ENCODE assay signal across 8 cellular contexts in genomic region chr15:65028338-65028737, GRCh38. TPM values are rescaled to one million over a fixed set of nuclear protein-coding genes. Genes with fewer than 3 reads are reported as not detected.
DNase-seq lines count a peak whose midpoint lies in the region; ATAC-seq, FAIRE-seq and TF ChIP-seq lines count a peak whose summit lies in the region.

No MANE protein-coding gene starts in this region.

- H3K9me2 ChIP-seq in OCI-LY7 (ENCODE audit: insufficient read depth, low read length): no peaks in the 10 kb centered on the region

- H3K4me2 ChIP-seq in OCI-LY7 (ENCODE audit: low read length) (peak overlapping the region; percentile 75), endothelial cell of umbilical vein (ENCODE audit: insufficient read depth, low read length) (peak overlapping the region; percentile 94)

- BruUV-seq in OCI-LY7 (replicated peaks; lab: Mats Ljungman, UMichigan) (no TSS peak), endothelial cell of umbilical vein (replicated peaks; lab: Mats Ljungman, UMichigan) (TSS peak; percentile 37)

- TF ChIP-seq EP300 in ovary (IDR thresholded peaks at IDR 0.05): no peak

- TF ChIP-seq POLR2A in endothelial cell of umbilical vein (IDR thresholded peaks at IDR 0.05; ENCODE audit: low read depth, low read length) (no peak), ovary (IDR thresholded peaks at IDR 0.05) (no peak)

- H3K9ac ChIP-seq in ES-I3 (ENCODE audit: low read depth, low read length) (peak overlapping the region; percentile 83; the same call in 1 of the 2 replicates), endothelial cell of umbilical vein (replicated peaks; ENCODE audit: extremely low read depth, insufficient read depth, low read length) (no peak overlapping the region)

- no peak for FAIRE-seq in endothelial cell of umbilical vein (lab: Jason Lieb, UNC)

- H3K4me1 ChIP-seq in ES-I3 (ENCODE audit: insufficient read depth, low read length): peaks cover 7% of the 10 kb centered on the region
- H3K4me1 ChIP-seq in OCI-LY7 (ENCODE audit: insufficient read depth, low read length, poor library complexity, severe bottlenecking): peaks cover 16% of the 10 kb centered on the region
- peaks cover 8% of the 10 kb centered on the region for H3K4me1 ChIP-seq in endothelial cell of umbilical vein (ENCODE audit: control insufficient read depth, extremely low read depth, insufficient read depth, low read length)
- H3K4me1 ChIP-seq in ovary (ENCODE audit: insufficient read depth): peaks cover 5% of the 10 kb centered on the region

- H3K36me3 ChIP-seq in ES-I3 (ENCODE audit: insufficient read depth, low read length) (peaks cover 3% of the 10 kb centered on the region; the same call in 1 of the 2 replicates), OCI-LY7 (ENCODE audit: insufficient read depth, low read length) (peaks cover 25% of the 10 kb centered on the region), endothelial cell of umbilical vein (ENCODE audit: control insufficient read depth in 2 of 2, extremely low read depth in 1 of 2, insufficient read depth in 2 of 2, low read length in 2 of 2) (peaks cover 0 to 11% of the 10 kb centered on the region in 2 experiments), ovary (no peaks in the 10 kb centered on the region)

- H3K27me3 ChIP-seq in endothelial cell of umbilical vein (ENCODE audit: control insufficient read depth in 2 of 2, insufficient read depth in 2 of 2, low read length in 2 of 2): no peaks in the 10 kb centered on the region
- no peaks in the 10 kb centered on the region for H3K27me3 ChIP-seq in ovary

- TF ChIP-seq CTCF in OCI-LY7 (conservative IDR thresholded peaks at IDR 0.05; ENCODE audit: low read length) (no peak), endothelial cell of umbilical vein (IDR thresholded peaks at IDR 0.05; ENCODE audit: extremely low read depth in 1 of 2, insufficient read depth in 1 of 2, low read depth in 1 of 2, low read length in 2 of 2) (no peak), ovary (IDR thresholded peaks at IDR 0.05) (no peak), GM10266 (IDR thresholded peaks at IDR 0.05; ENCODE audit: control insufficient read depth, insufficient read depth, low read depth, missing control alignments) (no peak)

- H4K20me1 ChIP-seq in OCI-LY7 (ENCODE audit: insufficient read depth, low read length) (no peaks in the 10 kb centered on the region), endothelial cell of umbilical vein (replicated peaks; ENCODE audit: control insufficient read depth, extremely low read depth, insufficient read depth, low read length) (no peaks in the 10 kb centered on the region)

- intact Hi-C loops in OCI-LY7 (cut with micrococcal nuclease; ENCODE audit: unreplicated experiment) (loop anchor here (5.0 kb wide), 2 partner anchors 186 to 296 kb away; partner anchors contain the start of gene PLEKHO2), endothelial cell of umbilical vein (cut with micrococcal nuclease) (loop anchor here (2.0 kb wide), 1 partner anchor 38 kb away; no protein-coding TSS in a partner anchor), ovary (cut with DNase I) (no loop called here)

- H3K9me1 ChIP-seq in endothelial cell of umbilical vein (replicated peaks; ENCODE audit: control insufficient read depth, extremely low read depth, insufficient read depth, low read length): no peaks in the 10 kb centered on the region

- no peak overlapping the region for H3K27ac ChIP-seq in OCI-LY7 (ENCODE audit: low read depth, low read length, poor library complexity, severe bottlenecking)
- H3K27ac ChIP-seq in endothelial cell of umbilical vein (ENCODE audit: insufficient read depth, low read depth, low read length): no peak overlapping the region
- no peak overlapping the region for H3K27ac ChIP-seq in ovary

- POLR2A ChIA-PET in OCI-LY7 (lab: Charles Lee) (no interaction called here), endothelial cell of umbilical vein (lab: Charles Lee) (no interaction called here)

- dilution Hi-C loops in endothelial cell of umbilical vein (cut with MboI; ENCODE audit: extremely low pct_ligation_motif_present, low sequenced_read_pairs): no loop called here

- 45 to 57% (median 45%) methylated on average over 10 of the region's 10 CpGs for WGBS in ovary, 3 donors

- H3K9me3 ChIP-seq in ES-I3 (ENCODE audit: control insufficient read depth, insufficient read depth, low read length) (no peaks in the 10 kb centered on the region), OCI-LY7 (ENCODE audit: low read length) (no peaks in the 10 kb centered on the region), endothelial cell of umbilical vein (replicated peaks; ENCODE audit: control insufficient read depth, insufficient read depth, low read length) (no peaks in the 10 kb centered on the region), ovary (no peaks in the 10 kb centered on the region)

- ATAC-seq in HG03280 (IDR thresholded peaks at IDR 0.05; ENCODE audit: unreplicated experiment) (no peak), GM21367 (IDR thresholded peaks at IDR 0.05; ENCODE audit: unreplicated experiment) (no peak)

- peaks cover 13% of the 10 kb centered on the region; the same call in 1 of the 2 replicates for H3K79me2 ChIP-seq in OCI-LY7 (ENCODE audit: insufficient read depth, low read depth, low read length)
- peaks cover 12% of the 10 kb centered on the region for H3K79me2 ChIP-seq in endothelial cell of umbilical vein (ENCODE audit: control insufficient read depth, insufficient read depth, low read length)

- H2AFZ ChIP-seq in OCI-LY7 (ENCODE audit: low read length) (peak overlapping the region; percentile 24; the same call in 1 of the 2 replicates), endothelial cell of umbilical vein (ENCODE audit: low read depth, low read length) (no peak overlapping the region)

- H3K4me3 ChIP-seq in OCI-LY7 (ENCODE audit: low read depth, low read length, poor library complexity, severe bottlenecking): peak overlapping the region; percentile 80
- peak overlapping the region; percentile 70 to 81 (median 73) for H3K4me3 ChIP-seq in endothelial cell of umbilical vein (replicated peaks in 1 of 3; ENCODE audit: insufficient read depth in 1 of 3, low read depth in 1 of 3, low read length in 3 of 3)
- peak overlapping the region; percentile 83 for H3K4me3 ChIP-seq in ovary

- CTCF ChIA-PET in OCI-LY7 (lab: Charles Lee; ENCODE audit: unreplicated experiment): no interaction called here
- CTCF ChIA-PET in endothelial cell of umbilical vein (lab: Charles Lee): no interaction called here

- DNase-seq in OCI-LY7 (ENCODE audit: low spot score) (peak; percentile 27), endothelial cell of umbilical vein (ENCODE audit: low read depth, low spot score) (no peak), ovary (no peak), GM10266 (ENCODE audit: extremely low spot score) (no peak), H4 (ENCODE audit: low spot score) (no peak)

RNA-seq across cellular contexts. Expression of gene MTFMT, which starts 1.1 kb away (rescaled TPM):
- 9.1 and 9.7 TPM in 2 replicates for total RNA-seq in OCI-LY7 (2014; rRNA removed; shearing (Covaris generic))
- 19.0 and 19.1 TPM in 2 replicates for total RNA-seq in OCI-LY7 (2022)
- 13.6 and 20.4 TPM in 2 replicates for total RNA-seq in endothelial cell of umbilical vein
- polyA plus RNA-seq in endothelial cell of umbilical vein: 5.3 and 7.5 TPM in 2 replicates
- 6.5 and 7.5 TPM in 2 replicates for polyA plus RNA-seq in endothelial cell of umbilical vein (2011; cell fraction: cytosol; rRNA removed)
- 4.2 and 5.6 TPM in 2 replicates for polyA plus RNA-seq in endothelial cell of umbilical vein (2011; cell fraction: nucleus; rRNA removed)
- polyA plus RNA-seq in endothelial cell of umbilical vein (2012): 10.0 and 12.4 TPM in 2 replicates
- polyA minus RNA-seq in endothelial cell of umbilical vein: 5.0 and 5.6 TPM in 2 replicates
- polyA minus RNA-seq in endothelial cell of umbilical vein (2011; cell fraction: cytosol; rRNA and poly(A)+ RNA removed): 14.2 TPM
- polyA minus RNA-seq in endothelial cell of umbilical vein (2011; cell fraction: nucleus; rRNA and poly(A)+ RNA removed): 4.3 and 4.9 TPM in 2 replicates
- 10 to 100 TPM; 16.8 to 30.3 (median 20.0) TPM for total RNA-seq in ovary
- polyA plus RNA-seq in ovary: 10 to 100 TPM; 11.5 to 15.8 TPM
- total RNA-seq in H4 (2014; rRNA removed; shearing (Covaris generic)): 18.3 and 22.7 TPM in 2 replicates

RNA-seq across cellular contexts. Expression of gene SLC51B, which starts 16.8 kb away (rescaled TPM):
- not detected in 2 replicates for total RNA-seq in OCI-LY7 (2014; rRNA removed; shearing (Covaris generic))
- total RNA-seq in OCI-LY7 (2022) (not detected in 2 replicates), endothelial cell of umbilical vein (not detected in 2 replicates), ovary (under 1 TPM in 2 of 7 donors, not detected in 5; 0.27 to 0.31 TPM)
- polyA plus RNA-seq in endothelial cell of umbilical vein (not detected in 2 replicates), ovary (under 1 TPM in 1 of 2 donors, not detected in 1; 0.22 TPM)
- not detected in 2 replicates for polyA plus RNA-seq in endothelial cell of umbilical vein (2011; cell fraction: cytosol; rRNA removed)
- polyA plus RNA-seq in endothelial cell of umbilical vein (2011; cell fraction: nucleus; rRNA removed): not detected in 2 replicates
- not detected in 2 replicates for polyA plus RNA-seq in endothelial cell of umbilical vein (2012)
- not detected in 2 replicates for polyA minus RNA-seq in endothelial cell of umbilical vein
- polyA minus RNA-seq in endothelial cell of umbilical vein (2011; cell fraction: cytosol; rRNA and poly(A)+ RNA removed): not detected
- polyA minus RNA-seq in endothelial cell of umbilical vein (2011; cell fraction: nucleus; rRNA and poly(A)+ RNA removed): not detected in 2 replicates
- not detected in 2 replicates for total RNA-seq in H4 (2014; rRNA removed; shearing (Covaris generic))

RNA-seq across cellular contexts. Expression of gene SPG21, which starts 38.6 kb away (rescaled TPM):
- total RNA-seq in OCI-LY7 (2014; rRNA removed; shearing (Covaris generic)): 49.6 and 56.4 TPM in 2 replicates
- total RNA-seq in OCI-LY7 (2022): 83.9 and 95.4 TPM in 2 replicates
- 75.3 and 82.5 TPM in 2 replicates for total RNA-seq in endothelial cell of umbilical vein
- polyA plus RNA-seq in endothelial cell of umbilical vein: 54.9 and 70.2 TPM in 2 replicates
- polyA plus RNA-seq in endothelial cell of umbilical vein (2011; cell fraction: cytosol; rRNA removed): 57.2 and 61.4 TPM in 2 replicates
- polyA plus RNA-seq in endothelial cell of umbilical vein (2011; cell fraction: nucleus; rRNA removed): 42.6 and 43.4 TPM in 2 replicates
- 63.1 and 73.1 TPM in 2 replicates for polyA plus RNA-seq in endothelial cell of umbilical vein (2012)
- polyA minus RNA-seq in endothelial cell of umbilical vein: 49.2 and 51.4 TPM in 2 replicates
- polyA minus RNA-seq in endothelial cell of umbilical vein (2011; cell fraction: cytosol; rRNA and poly(A)+ RNA removed): 42.6 TPM
- polyA minus RNA-seq in endothelial cell of umbilical vein (2011; cell fraction: nucleus; rRNA and poly(A)+ RNA removed): 41.6 and 45.6 TPM in 2 replicates
- 10 to 100 TPM; 60.6 to 90.6 (median 84.0) TPM for total RNA-seq in ovary
- polyA plus RNA-seq in ovary: 100 to 1,000 TPM in 1 of 2 donors, 10 to 100 TPM in 1; 59.7 to 123 TPM
- total RNA-seq in H4 (2014; rRNA removed; shearing (Covaris generic)): 63.9 and 91.3 TPM in 2 replicates

RNA-seq across cellular contexts. Expression of gene RASL12, which starts 39.5 kb away (rescaled TPM):
- not detected in 2 replicates for total RNA-seq in OCI-LY7 (2014; rRNA removed; shearing (Covaris generic))
- not detected in 2 replicates for total RNA-seq in OCI-LY7 (2022)
- total RNA-seq in endothelial cell of umbilical vein: not detected in 2 replicates
- not detected in 2 replicates for polyA plus RNA-seq in endothelial cell of umbilical vein
- polyA plus RNA-seq in endothelial cell of umbilical vein (2011; cell fraction: cytosol; rRNA removed): not detected in 2 replicates
- not detected in 2 replicates for polyA plus RNA-seq in endothelial cell of umbilical vein (2011; cell fraction: nucleus; rRNA removed)
- polyA plus RNA-seq in endothelial cell of umbilical vein (2012): not detected in 2 replicates
- polyA minus RNA-seq in endothelial cell of umbilical vein: not detected in 2 replicates
- polyA minus RNA-seq in endothelial cell of umbilical vein (2011; cell fraction: cytosol; rRNA and poly(A)+ RNA removed): not detected
- polyA minus RNA-seq in endothelial cell of umbilical vein (2011; cell fraction: nucleus; rRNA and poly(A)+ RNA removed): not detected in 2 replicates
- total RNA-seq in ovary: 10 to 100 TPM in 6 of 7 donors, 1 to 10 TPM in 1; 4.8 to 31.1 (median 14.2) TPM
- 10 to 100 TPM; 19.1 to 24.8 TPM for polyA plus RNA-seq in ovary
- total RNA-seq in H4 (2014; rRNA removed; shearing (Covaris generic)): 0.04 and 0.25 TPM in 2 replicates

RNA-seq across cellular contexts. Expression of gene KBTBD13, which starts 48.2 kb away (rescaled TPM):
- not detected in 2 replicates for total RNA-seq in OCI-LY7 (2014; rRNA removed; shearing (Covaris generic))
- total RNA-seq in OCI-LY7 (2022) (not detected in 2 replicates), endothelial cell of umbilical vein (not detected in 2 replicates), ovary (under 1 TPM in 4 of 7 donors, not detected in 3; 0.07 to 0.28 (median 0.11) TPM)
- polyA plus RNA-seq in endothelial cell of umbilical vein (not detected in 2 replicates), ovary (under 1 TPM; 0.07 to 0.10 TPM)
- polyA plus RNA-seq in endothelial cell of umbilical vein (2011; cell fraction: cytosol; rRNA removed): not detected in 2 replicates
- not detected in 2 replicates for polyA plus RNA-seq in endothelial cell of umbilical vein (2011; cell fraction: nucleus; rRNA removed)
- polyA plus RNA-seq in endothelial cell of umbilical vein (2012): not detected in 2 replicates
- not detected in 2 replicates for polyA minus RNA-seq in endothelial cell of umbilical vein
- polyA minus RNA-seq in endothelial cell of umbilical vein (2011; cell fraction: cytosol; rRNA and poly(A)+ RNA removed): not detected
- not detected in 2 replicates for polyA minus RNA-seq in endothelial cell of umbilical vein (2011; cell fraction: nucleus; rRNA and poly(A)+ RNA removed)
- not detected in 2 replicates for total RNA-seq in H4 (2014; rRNA removed; shearing (Covaris generic))

Comparison
In these comparisons a context has a peak if more than half of its experiments do, and no peak if none do; other contexts are left out.
1. intact Hi-C loops: an anchor here in OCI-LY7 (5.0 kb wide) and endothelial cell of umbilical vein (2.0 kb wide); none called in ovary.